In genomic region chr4:77625485-77625884, GRCh38 we compare ENCODE assay signal across 1 cellular context.
TF ChIP-seq lines count a peak whose summit lies in the region.

No MANE protein-coding gene starts in this region.

TF ChIP-seq in H1, 55 proteins besides CTCF, POLR2A, EP300 and RAD21:
- no peak for TF ChIP-seq CREB1 (IDR thresholded peaks at IDR 0.05)
- no peak for TF ChIP-seq EGR1 (IDR thresholded peaks at IDR 0.05; ENCODE audit: borderline replicate concordance, low read depth, low read length)
- no peak for TF ChIP-seq FOSL1 (IDR thresholded peaks at IDR 0.05; ENCODE audit: insufficient read depth, low read depth, low read length)
- TF ChIP-seq SIRT6 (IDR thresholded peaks at IDR 0.05; ENCODE audit: low read length) = no peak
- TF ChIP-seq SAP30 (IDR thresholded peaks at IDR 0.05; ENCODE audit: insufficient read depth, insufficient replicate concordance, low read length) = no peak
- TF ChIP-seq SIX5 (IDR thresholded peaks at IDR 0.05; ENCODE audit: low read depth, low read length) = no peak
- no peak for TF ChIP-seq ZNF274 (IDR thresholded peaks at IDR 0.05; ENCODE audit: borderline replicate concordance, extremely low read depth, low read length)
- no peak for TF ChIP-seq TEAD4 (IDR thresholded peaks at IDR 0.05; ENCODE audit: low read depth, low read length)
- TF ChIP-seq CHD1 (IDR thresholded peaks at IDR 0.05; ENCODE audit: low read depth, low read length) = no peak
- TF ChIP-seq TAF1 (IDR thresholded peaks at IDR 0.05; ENCODE audit: low read depth, low read length) = no peak
